Comparison of ENCODE assay signal across 8 cellular contexts in the genomic region with DNA sequence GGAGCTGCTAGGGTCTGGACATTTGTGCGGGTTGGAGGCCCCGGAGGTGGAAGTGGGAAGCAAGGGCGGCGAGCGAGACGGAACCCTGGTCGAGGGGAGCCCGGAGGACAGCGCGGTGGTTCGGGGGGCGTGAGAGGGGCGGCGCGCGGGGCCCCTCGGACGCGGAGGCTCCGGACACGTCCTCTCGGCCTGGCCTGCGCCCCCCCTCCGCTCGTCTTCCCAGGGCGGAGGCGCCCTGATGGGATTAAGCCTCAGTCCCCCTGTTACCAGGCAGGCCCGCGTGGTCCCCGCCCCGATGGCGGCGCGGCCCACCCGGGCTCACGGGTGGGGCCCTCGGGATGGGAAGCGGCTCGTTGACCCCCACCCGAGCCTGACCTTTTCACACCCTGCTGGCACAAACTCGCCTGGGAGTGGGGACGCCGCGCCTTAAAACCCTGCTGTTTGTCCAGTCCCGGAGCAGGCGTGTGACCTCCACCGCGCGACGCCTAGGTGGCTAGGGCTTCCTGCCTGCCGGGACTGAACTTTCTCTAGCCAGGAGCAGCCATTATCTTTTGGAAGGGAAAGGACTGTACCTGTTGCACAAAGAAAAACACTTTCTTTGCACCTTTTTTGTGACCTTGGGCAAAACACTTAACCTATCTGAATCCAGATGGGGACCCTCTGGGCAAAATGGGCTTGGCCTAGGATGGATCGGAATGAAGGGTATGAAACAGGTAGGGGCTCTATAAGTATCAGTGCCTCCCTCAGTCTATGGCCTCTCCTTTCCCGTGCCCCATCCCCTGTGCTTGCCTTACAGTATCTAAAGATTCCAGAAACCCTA.
A peak's percentile ranks its signal among the peaks of the same experiment; 100 is the strongest.
DNase-seq lines count a peak whose midpoint lies in the region; ATAC-seq and TF ChIP-seq lines count a peak whose summit lies in the region.

No MANE protein-coding gene starts in this region.

- no peak overlapping the region for H3K4me3 Mint-ChIP-seq in stimulated activated memory B cell treated with anti-CD40 and anti-IgM and Interleukin-4, amounts not matched to agents 10 μg/mL and 1 μg/mL and 100 μg/mL, for 72 hours

- peaks cover 6% of the 10 kb centered on the region for H3K4me1 ChIP-seq in effector memory CD4-positive, alpha-beta T cell (ENCODE audit: control insufficient read depth, insufficient read depth, low read length, poor library complexity, severe bottlenecking)
- no peaks in the 10 kb centered on the region for H3K4me1 ChIP-seq in muscle layer of colon (ENCODE audit: insufficient read depth, low read length)

- peaks cover 12% of the 10 kb centered on the region for H3K4me1 Mint-ChIP-seq in stimulated activated memory B cell treated with anti-CD40 and anti-IgM and Interleukin-4, amounts not matched to agents 10 μg/mL and 1 μg/mL and 100 μg/mL, for 72 hours

- H3K9me3 Mint-ChIP-seq in stimulated activated memory B cell treated with anti-CD40 and anti-IgM and Interleukin-4, amounts not matched to agents 10 μg/mL and 1 μg/mL and 100 μg/mL, for 72 hours, result no peaks in the 10 kb centered on the region

- peaks cover 21% of the 10 kb centered on the region for H3K27me3 ChIP-seq in effector memory CD4-positive, alpha-beta T cell (replicated peaks; ENCODE audit: control insufficient read depth, insufficient read depth, low read length, poor library complexity, severe bottlenecking)
- H3K27me3 ChIP-seq in muscle layer of colon (ENCODE audit: control insufficient read depth in 1 of 2, insufficient read depth in 2 of 2, low read length in 2 of 2), result peaks cover under 1 to 6% of the 10 kb centered on the region in 2 donors

- H3K27ac Mint-ChIP-seq in stimulated activated memory B cell treated with anti-CD40 and anti-IgM and Interleukin-4, amounts not matched to agents 10 μg/mL and 1 μg/mL and 100 μg/mL, for 72 hours, result no peak overlapping the region

- no peaks in the 10 kb centered on the region for H3K36me3 Mint-ChIP-seq in stimulated activated memory B cell treated with anti-CD40 and anti-IgM and Interleukin-4, amounts not matched to agents 10 μg/mL and 1 μg/mL and 100 μg/mL, for 72 hours

- H3K4me3 ChIP-seq in AG04449 (ENCODE audit: low read depth, low read length) (peak overlapping the region; percentile 62; the same call in 1 of the 2 replicates), LNCaP clone FGC (ENCODE audit: low read depth, low read length) (peak overlapping the region; percentile 93), muscle layer of colon (ENCODE audit: low read depth in 1 of 2, low read length in 2 of 2) (peak overlapping the region; percentile 88 to 94)
- H3K4me3 ChIP-seq in effector memory CD4-positive, alpha-beta T cell (ENCODE audit: insufficient read depth, low read depth, low read length, poor library complexity, severe bottlenecking), result peak overlapping the region; percentile 45

- H3K27ac ChIP-seq in effector memory CD4-positive, alpha-beta T cell (ENCODE audit: insufficient read depth, low read length, poor library complexity, severe bottlenecking), result no peak overlapping the region
- H3K27ac ChIP-seq in muscle layer of colon (ENCODE audit: low read depth, low read length), result peak overlapping the region; percentile 35

- no peaks in the 10 kb centered on the region for H3K36me3 ChIP-seq in effector memory CD4-positive, alpha-beta T cell (ENCODE audit: control insufficient read depth, insufficient read depth, low read length)
- no peaks in the 10 kb centered on the region for H3K36me3 ChIP-seq in muscle layer of colon (ENCODE audit: insufficient read depth, low read length)

- DNase-seq in AG04449 (ENCODE audit: low read depth, low spot score) (no peak), LNCaP clone FGC (ENCODE audit: low read depth) (no peak), NOMO-1 treated with dmso at 0.1 percent for 144 hours (lab: John Stamatoyannopoulos, UW; ENCODE audit: unreplicated experiment) (no peak)
- DNase-seq in effector memory CD4-positive, alpha-beta T cell, result no peak
- DNase-seq in stimulated activated naive CD4-positive, alpha-beta T cell treated with Interleukin-2 at 50 U/mL for 16 hours (lab: John Stamatoyannopoulos, UW), result no peak

- H3K9ac ChIP-seq in muscle layer of colon (ENCODE audit: low read length), result peak overlapping the region; percentile 61

- peaks cover 80% of the 10 kb centered on the region for H3K27me3 Mint-ChIP-seq in stimulated activated memory B cell treated with anti-CD40 and anti-IgM and Interleukin-4, amounts not matched to agents 10 μg/mL and 1 μg/mL and 100 μg/mL, for 72 hours

- no peaks in the 10 kb centered on the region for H3K9me3 ChIP-seq in effector memory CD4-positive, alpha-beta T cell (ENCODE audit: control insufficient read depth, low read length)
- H3K9me3 ChIP-seq in muscle layer of colon (ENCODE audit: low read length), result no peaks in the 10 kb centered on the region

- no peak for TF ChIP-seq CTCF in AG04449 (IDR thresholded peaks at IDR 0.05; ENCODE audit: insufficient read depth, low read length, missing control alignments)
- TF ChIP-seq CTCF in LNCaP clone FGC (IDR thresholded peaks at IDR 0.05; ENCODE audit: control insufficient read depth, extremely low read depth, insufficient read depth), result no peak

- no peak for ATAC-seq in stimulated activated memory B cell treated with anti-CD40 and anti-IgM and Interleukin-4, amounts not matched to agents 10 μg/mL and 1 μg/mL and 100 μg/mL, for 72 hours
- ATAC-seq in HG03442 (IDR thresholded peaks at IDR 0.05; ENCODE audit: unreplicated experiment), result no peak

- CTCF ChIA-PET in AG04449 (lab: Yijun Ruan, JAX), result interaction anchor here (0.8 to 1.1 kb wide), 2 partner anchors 17 to 95 kb away, joined by 3 read pairs; no protein-coding TSS in a partner anchor

- POLR2A ChIA-PET in AG04449 (lab: Yijun Ruan, JAX), result interaction anchor here (0.6 kb wide), 1 partner anchor 15 kb away, joined by 3 read pairs; no protein-coding TSS in a partner anchor
